In genomic region chr3:105365536-105366301, GRCh38 we compare ENCODE assay signal across 8 cellular contexts. TPM values are rescaled to one million over a fixed set of nuclear protein-coding genes. Genes with fewer than 3 reads are reported as not detected.
DNase-seq lines count a peak whose midpoint lies in the region; ATAC-seq and TF ChIP-seq lines count a peak whose summit lies in the region.

No MANE protein-coding gene starts in this region.

- H3K9me3 ChIP-seq in HUES6 (ENCODE audit: control insufficient read depth, insufficient read depth, low read depth, low read length) (no peaks in the 10 kb centered on the region), gastroesophageal sphincter (no peaks in the 10 kb centered on the region), osteoblast (ENCODE audit: low read depth, low read length) (no peaks in the 10 kb centered on the region)

- peaks cover 33% of the 10 kb centered on the region for H3K4me1 Mint-ChIP-seq in activated CD4-positive, alpha-beta memory T cell treated with anti-CD3 and anti-CD28 coated beads, Interleukin-2, amount 10 ng/mL, durations not matched to agents 7 days and 5 days

- H3K36me3 Mint-ChIP-seq in activated CD4-positive, alpha-beta memory T cell treated with anti-CD3 and anti-CD28 coated beads, Interleukin-2, amount 10 ng/mL, durations not matched to agents 7 days and 5 days (ENCODE audit: low read depth) = peaks cover 7% of the 10 kb centered on the region

- H3K9ac ChIP-seq in HUES6 (ENCODE audit: low read length) = peak overlapping the region; percentile 58

- TF ChIP-seq CTCF in C4-2B (conservative IDR thresholded peaks at IDR 0.05) (no peak), gastroesophageal sphincter (IDR thresholded peaks at IDR 0.05) (no peak), osteoblast (IDR thresholded peaks at IDR 0.05; ENCODE audit: extremely low read depth, low read depth, low read length) (peak; percentile 21)

- H3K27me3 Mint-ChIP-seq in activated CD4-positive, alpha-beta memory T cell treated with anti-CD3 and anti-CD28 coated beads, Interleukin-2, amount 10 ng/mL, durations not matched to agents 7 days and 5 days = peaks cover 25% of the 10 kb centered on the region

- peak; percentile 9 for ATAC-seq in gastroesophageal sphincter

- no peak for DNase-seq in activated CD4-positive, alpha-beta memory T cell treated with anti-CD3 and anti-CD28 coated beads, Interleukin-2, amount 10 ng/mL, durations not matched to agents 7 days and 5 days
- DNase-seq in osteoblast (ENCODE audit: insufficient read length, low spot score, missing footprints) = peak; percentile 64
- DNase-seq in GM19240 (ENCODE audit: insufficient read length, low spot score) = no peak
- DNase-seq in NCI-H1048 (lab: John Stamatoyannopoulos, UW) = no peak
- no peak for DNase-seq in Kasumi-1 (lab: John Stamatoyannopoulos, UW)

- no peak overlapping the region for H3K27ac Mint-ChIP-seq in activated CD4-positive, alpha-beta memory T cell treated with anti-CD3 and anti-CD28 coated beads, Interleukin-2, amount 10 ng/mL, durations not matched to agents 7 days and 5 days

- peaks cover 40% of the 10 kb centered on the region for H3K79me2 ChIP-seq in osteoblast (ENCODE audit: insufficient read depth, low read length)

- H3K27ac ChIP-seq in C4-2B = peak overlapping the region; percentile 85; the same call in 1 of the 2 replicates
- H3K27ac ChIP-seq in HUES6 (ENCODE audit: low read depth, low read length) = peak overlapping the region; percentile 27; the same call in 1 of the 2 replicates
- H3K27ac ChIP-seq in gastroesophageal sphincter = peak overlapping the region; percentile 65 to 80 (median 77)
- H3K27ac ChIP-seq in osteoblast (ENCODE audit: low read depth, low read length) = peak overlapping the region; percentile 96

- H3K4me2 ChIP-seq in osteoblast (ENCODE audit: insufficient read depth, low read length) = peak overlapping the region; percentile 99

- no peak for TF ChIP-seq EP300 in gastroesophageal sphincter (IDR thresholded peaks at IDR 0.05)

- H3K9me3 Mint-ChIP-seq in activated CD4-positive, alpha-beta memory T cell treated with anti-CD3 and anti-CD28 coated beads, Interleukin-2, amount 10 ng/mL, durations not matched to agents 7 days and 5 days = no peaks in the 10 kb centered on the region

- H4K20me1 ChIP-seq in osteoblast (ENCODE audit: insufficient read depth, low read length) = no peaks in the 10 kb centered on the region

- CTCF ChIA-PET in activated CD4-positive, alpha-beta memory T cell treated with anti-CD3 and anti-CD28 coated beads, Interleukin-2, amount 10 ng/mL, durations not matched to agents 7 days and 5 days (lab: Charles Lee) = no interaction called here

- POLR2A ChIA-PET in activated CD4-positive, alpha-beta memory T cell treated with anti-CD3 and anti-CD28 coated beads, Interleukin-2, amount 10 ng/mL, durations not matched to agents 7 days and 5 days (lab: Charles Lee) = interaction anchor here (1.0 kb wide), 1 partner anchor 10 kb away, joined by 3 read pairs; no protein-coding TSS in a partner anchor

- no peaks in the 10 kb centered on the region for H3K36me3 ChIP-seq in HUES6 (ENCODE audit: control insufficient read depth, insufficient read depth, low read length)
- H3K36me3 ChIP-seq in gastroesophageal sphincter = no peaks in the 10 kb centered on the region
- H3K36me3 ChIP-seq in osteoblast (ENCODE audit: insufficient read depth, low read length) = no peaks in the 10 kb centered on the region

- peaks cover 29% of the 10 kb centered on the region for H3K27me3 ChIP-seq in HUES6 (ENCODE audit: control insufficient read depth, insufficient read depth, low read length)
- H3K27me3 ChIP-seq in gastroesophageal sphincter = no peaks in the 10 kb centered on the region
- H3K27me3 ChIP-seq in osteoblast (ENCODE audit: insufficient read depth, low read length) = no peaks in the 10 kb centered on the region

- H3K4me3 Mint-ChIP-seq in activated CD4-positive, alpha-beta memory T cell treated with anti-CD3 and anti-CD28 coated beads, Interleukin-2, amount 10 ng/mL, durations not matched to agents 7 days and 5 days = peak overlapping the region; percentile 91

- WGBS in gastroesophageal sphincter (ENCODE audit: low coverage in 1 of 2), 2 donors = 5 to 9% methylated on average over 20 to 21 of the region's 24 CpGs

- TF ChIP-seq POLR2A in gastroesophageal sphincter (IDR thresholded peaks at IDR 0.05) = no peak

- H2AFZ ChIP-seq in osteoblast (ENCODE audit: low read length) = peak overlapping the region; percentile 90

- peak overlapping the region; percentile 98 for H3K4me3 ChIP-seq in HUES6 (ENCODE audit: low read depth, low read length)
- H3K4me3 ChIP-seq in gastroesophageal sphincter = peak overlapping the region; percentile 51 to 66
- H3K4me3 ChIP-seq in osteoblast (ENCODE audit: insufficient read depth, low read length) = peak overlapping the region; percentile 83

- H3K4me1 ChIP-seq in HUES6 (ENCODE audit: control insufficient read depth, insufficient read depth, low read length) (peaks cover 19% of the 10 kb centered on the region), gastroesophageal sphincter (peaks cover 0 to 49% (median 2%) of the 10 kb centered on the region in 3 donors), osteoblast (ENCODE audit: insufficient read depth, low read length) (peaks cover 46% of the 10 kb centered on the region)

RNA-seq across cellular contexts. Expression of gene ALCAM, which starts 1.0 kb away (rescaled TPM):
- total RNA-seq in activated CD4-positive, alpha-beta memory T cell treated with anti-CD3 and anti-CD28 coated beads, Interleukin-2, amount 10 ng/mL, durations not matched to agents 7 days and 5 days = 10 to 100 TPM; 12.4 to 12.9 TPM
- 10 to 100 TPM; 16.8 to 62.0 (median 27.5) TPM for total RNA-seq in gastroesophageal sphincter
- total RNA-seq in osteoblast = 178 and 276 TPM in 2 replicates

Comparison
In these comparisons a context has a peak if more than half of its experiments do, and no peak if none do; other contexts are left out.
1. H3K27ac ChIP-seq: peak in every context shown above with its lines; median percentile 96 in osteoblast; 85 in C4-2B; 77 in gastroesophageal sphincter; 27 in HUES6.